ENCODE assay signal across 8 cellular contexts in genomic region chr1:181295215-181295614, GRCh38.
"Had no signal": no experiment of that assay in that cellular context is flagged by ENCODE, and none has a peak within 500 bp of the region (broad histone marks: within the 10 kb centered on the region; RNA-seq: fewer than 3 reads in every experiment).

No MANE protein-coding gene starts in this region.

- FAIRE-seq: HTR-8/SVneo had no signal

- H3K4me2 ChIP-seq: GM23338, KMS-11 had no signal

- H3K36me3 ChIP-seq: HAP-1 had no signal

- H3K9me3 ChIP-seq: HAP-1 had no signal

- ATAC-seq: GM23338, HCT116 had no signal

- DNase-seq: H7, HFFc6, KBM-7 had no signal

- H3K4me3 ChIP-seq: GM23338, HAP-1 had no signal

- H3K27ac ChIP-seq: KMS-11 had no signal

- H3K4me1 ChIP-seq: HAP-1 had no signal

- H2AFZ ChIP-seq: GM23338 had no signal

- H3K9ac ChIP-seq: KMS-11 had no signal
